Comparison of ENCODE assay signal across 15 cellular contexts in genomic region chr3:127718916-127719290, GRCh38.
"Had no signal": no experiment of that assay in that cellular context is flagged by ENCODE, and none has a peak within 500 bp of the region (broad histone marks: within the 10 kb centered on the region; RNA-seq: fewer than 3 reads in every experiment).

No MANE protein-coding gene starts in this region.

- H3K4me3 ChIP-seq: mucosa of descending colon, tibial artery had no signal

- ATAC-seq: foreskin keratinocyte; mucosa of descending colon; stimulated activated naive CD8-positive, alpha-beta T cell treated with anti-CD3 and anti-CD28 coated beads, Interleukin-15, Interleukin-2, amounts not matched to agents 100 U/mL and 50 U/mL, for 24 hours; WTC11 had no signal

- H3K27ac ChIP-seq: foreskin keratinocyte, tibial artery had no signal

- H3K27me3 ChIP-seq: foreskin keratinocyte, tibial artery had no signal

- DNase-seq: activated CD4-positive, alpha-beta T cell treated with anti-CD3 and anti-CD28 coated beads, Interleukin-2, amount 50 U/mL, for 4 hours; activated CD8-positive, alpha-beta memory T cell treated with anti-CD3 and anti-CD28 coated beads, Interleukin-2, amount 50 U/mL, for 48 hours; activated naive CD4-positive, alpha-beta T cell treated with anti-CD3 and anti-CD28 coated beads, Interleukin-2, amount 10 ng/mL, durations not matched to agents 7 days and 5 days; activated T-cell treated with anti-CD3 and anti-CD28 coated beads, Interleukin-2, amount 50 U/mL, for 48 hours; effector CD4-positive, alpha-beta T cell; foreskin keratinocyte; hypothalamus; mucosa of descending colon; naive B cell; occipital lobe; stimulated activated CD4-positive, alpha-beta T cell treated with anti-CD3 and anti-CD28 coated beads, Interleukin-4, amount 100 ng/mL, for 24 hours; stimulated activated naive CD8-positive, alpha-beta T cell treated with anti-CD3 and anti-CD28 coated beads, Interleukin-15, Interleukin-2, amounts not matched to agents 100 U/mL and 50 U/mL, for 24 hours; T-helper 9 cell had no signal

- H3K9me3 ChIP-seq: mucosa of descending colon, tibial artery had no signal
